In genomic region chr9:137611623-137612609, GRCh38 we compare ENCODE assay signal across 8 cellular contexts.
DNase-seq lines count a peak whose midpoint lies in the region; ATAC-seq and TF ChIP-seq lines count a peak whose summit lies in the region.

No MANE protein-coding gene starts in this region.

- no peaks in the 10 kb centered on the region for H3K27me3 Mint-ChIP-seq in dendritic cell treated with granulocyte-macrophage colony-stimulating factor and Interleukin-4, amounts not matched to agents 40 ng/mL and 50 ng/mL, for 4 days

- H3K27ac ChIP-seq in RWPE1 (peak overlapping the region; percentile 100), muscle layer of duodenum (ENCODE audit: low read length) (peak overlapping the region; percentile 83)

- H3K4me3 ChIP-seq in muscle layer of duodenum (ENCODE audit: low read depth in 1 of 2, low read length in 2 of 2) = no peak overlapping the region

- peaks cover 8 to 28% of the 10 kb centered on the region in 2 donors for H3K36me3 ChIP-seq in muscle layer of duodenum (ENCODE audit: control insufficient read depth in 1 of 2, insufficient read depth in 2 of 2, low read length in 2 of 2)

- POLR2A ChIA-PET in RWPE1 (lab: Yijun Ruan, JAX; ENCODE audit: low non-redundant PET) = interaction anchor here (3.4 kb wide), 1 partner anchor 21 kb away, joined by 14 read pairs; the partner anchor contains the start of gene ZMYND19

- intact Hi-C loops in dendritic cell treated with granulocyte-macrophage colony-stimulating factor and Interleukin-4, amounts not matched to agents 40 ng/mL and 50 ng/mL, for 4 days (cut with micrococcal nuclease) = no loop called here

- no peaks in the 10 kb centered on the region for H3K27me3 ChIP-seq in muscle layer of duodenum (ENCODE audit: low read depth, low read length)

- DNase-seq in activated gamma-delta T cell treated with Interleukin-2 at 50 U/mL for 16 hours (peak; percentile 34), activated gamma-delta T cell (lab: John Stamatoyannopoulos, UW) (no peak), RWPE1 (ENCODE audit: low spot score) (peak; percentile 98), NCI-H1694 (lab: John Stamatoyannopoulos, UW) (no peak), NCI-H1436 treated with DMSO at 0.1 percent for 48 hours (lab: John Stamatoyannopoulos, UW) (no peak)

- H3K9me3 Mint-ChIP-seq in dendritic cell treated with granulocyte-macrophage colony-stimulating factor and Interleukin-4, amounts not matched to agents 40 ng/mL and 50 ng/mL, for 4 days = no peaks in the 10 kb centered on the region

- TF ChIP-seq CTCF in RWPE1 (conservative IDR thresholded peaks at IDR 0.05; ENCODE audit: low read depth) = no peak

- peaks cover 63% of the 10 kb centered on the region for H3K36me3 Mint-ChIP-seq in dendritic cell treated with granulocyte-macrophage colony-stimulating factor and Interleukin-4, amounts not matched to agents 40 ng/mL and 50 ng/mL, for 4 days (ENCODE audit: low read depth)

- H3K9me3 ChIP-seq in muscle layer of duodenum (ENCODE audit: control insufficient read depth in 1 of 2, low read length in 2 of 2) = no peaks in the 10 kb centered on the region

- peak overlapping the region; percentile 63 for H3K27ac Mint-ChIP-seq in dendritic cell treated with granulocyte-macrophage colony-stimulating factor and Interleukin-4, amounts not matched to agents 40 ng/mL and 50 ng/mL, for 4 days

- H3K4me1 Mint-ChIP-seq in dendritic cell treated with granulocyte-macrophage colony-stimulating factor and Interleukin-4, amounts not matched to agents 40 ng/mL and 50 ng/mL, for 4 days (ENCODE audit: low read depth) = peaks cover 70% of the 10 kb centered on the region

- peaks cover 11 to 22% of the 10 kb centered on the region in 2 donors for H3K4me1 ChIP-seq in muscle layer of duodenum (ENCODE audit: control insufficient read depth in 1 of 2, insufficient read depth in 2 of 2, low read length in 2 of 2)

- peak overlapping the region; percentile 50 for H3K4me3 Mint-ChIP-seq in dendritic cell treated with granulocyte-macrophage colony-stimulating factor and Interleukin-4, amounts not matched to agents 40 ng/mL and 50 ng/mL, for 4 days

- no peak for ATAC-seq in HG03039 (IDR thresholded peaks at IDR 0.05; ENCODE audit: unreplicated experiment)

- CTCF ChIA-PET in RWPE1 (lab: Yijun Ruan, JAX) = interaction anchor here (0.6 to 1.4 kb wide), 3 partner anchors 32 to 310 kb away, joined by 3 to 7 read pairs (median 6); partner anchors contain the start of gene NRARP

Comparison
In these comparisons a context has a peak if more than half of its experiments do, and no peak if none do; other contexts are left out.
1. DNase-seq: peak in activated gamma-delta T cell treated with Interleukin-2 at 50 U/mL for 16 hours (single experiment) and RWPE1 (single experiment); none in activated gamma-delta T cell (single experiment), NCI-H1694 (single experiment) and NCI-H1436 treated with DMSO at 0.1 percent for 48 hours (single experiment).